In the genomic region with DNA sequence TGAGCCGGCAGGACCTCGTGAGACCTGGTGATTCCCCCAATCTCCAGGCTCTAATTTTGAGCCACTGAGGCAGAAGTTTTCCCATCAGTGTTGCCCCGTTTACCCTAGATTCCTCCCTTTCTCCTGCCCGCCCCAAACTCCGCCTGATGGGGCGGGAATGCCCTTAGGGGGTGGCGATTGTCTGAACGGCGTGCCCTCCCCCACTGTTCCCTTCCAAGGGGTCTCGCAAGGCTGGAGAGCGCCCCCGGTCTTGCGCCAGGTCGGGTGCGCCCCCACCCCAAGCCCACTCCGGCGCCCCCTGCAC, we compare ENCODE assay signal across 1 cellular context.
A peak's percentile ranks its signal among the peaks of the same experiment; 100 is the strongest.
TF ChIP-seq lines count a peak whose summit lies in the region.

No MANE protein-coding gene starts in this region.

TF ChIP-seq in HepG2, 621 proteins besides CTCF, POLR2A, EP300 and RAD21 (continued from another document):
- TF ChIP-seq, protein P1, sequence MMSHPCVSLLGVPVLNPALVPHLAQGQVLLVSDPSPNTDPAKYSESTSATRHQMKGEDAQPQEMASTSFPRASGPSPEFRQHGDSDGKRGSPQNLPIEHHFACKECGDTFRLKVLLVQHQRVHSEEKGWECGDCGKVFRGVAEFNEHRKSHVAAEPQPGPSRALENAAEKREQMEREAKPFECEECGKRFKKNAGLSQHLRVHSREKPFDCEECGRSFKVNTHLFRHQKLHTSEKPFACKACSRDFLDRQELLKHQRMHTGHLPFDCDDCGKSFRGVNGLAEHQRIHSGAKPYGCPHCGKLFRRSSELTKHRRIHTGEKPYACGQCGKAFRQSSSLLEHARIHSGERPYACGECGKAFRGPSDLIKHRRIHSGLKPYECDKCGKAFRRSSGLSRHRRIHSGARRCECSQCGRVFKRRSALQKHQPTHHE (CRISPR knock-in tag; IDR thresholded peaks at IDR 0.05; ENCODE audit: borderline replicate concordance): 0 out of 2 replicates have a peak, but pooled peaks have one; percentile 28
- TF ChIP-seq ARID2 (CRISPR knock-in tag; IDR thresholded peaks at IDR 0.05; ENCODE audit: borderline replicate concordance): 0 out of 2 replicates have a peak, but pooled peaks have one; percentile 17
- TF ChIP-seq ZNF629 (CRISPR knock-in tag; conservative IDR thresholded peaks at IDR 0.05): no peak; the same call in 1 of the 2 replicates
- no peak for TF ChIP-seq HDAC1 (CRISPR knock-in tag; IDR thresholded peaks at IDR 0.05)
- TF ChIP-seq, protein P2, sequence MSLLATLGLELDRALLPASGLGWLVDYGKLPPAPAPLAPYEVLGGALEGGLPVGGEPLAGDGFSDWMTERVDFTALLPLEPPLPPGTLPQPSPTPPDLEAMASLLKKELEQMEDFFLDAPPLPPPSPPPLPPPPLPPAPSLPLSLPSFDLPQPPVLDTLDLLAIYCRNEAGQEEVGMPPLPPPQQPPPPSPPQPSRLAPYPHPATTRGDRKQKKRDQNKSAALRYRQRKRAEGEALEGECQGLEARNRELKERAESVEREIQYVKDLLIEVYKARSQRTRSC (CRISPR knock-in tag; IDR thresholded peaks at IDR 0.05; ENCODE audit: low read depth): no peak
- TF ChIP-seq, protein P3, sequence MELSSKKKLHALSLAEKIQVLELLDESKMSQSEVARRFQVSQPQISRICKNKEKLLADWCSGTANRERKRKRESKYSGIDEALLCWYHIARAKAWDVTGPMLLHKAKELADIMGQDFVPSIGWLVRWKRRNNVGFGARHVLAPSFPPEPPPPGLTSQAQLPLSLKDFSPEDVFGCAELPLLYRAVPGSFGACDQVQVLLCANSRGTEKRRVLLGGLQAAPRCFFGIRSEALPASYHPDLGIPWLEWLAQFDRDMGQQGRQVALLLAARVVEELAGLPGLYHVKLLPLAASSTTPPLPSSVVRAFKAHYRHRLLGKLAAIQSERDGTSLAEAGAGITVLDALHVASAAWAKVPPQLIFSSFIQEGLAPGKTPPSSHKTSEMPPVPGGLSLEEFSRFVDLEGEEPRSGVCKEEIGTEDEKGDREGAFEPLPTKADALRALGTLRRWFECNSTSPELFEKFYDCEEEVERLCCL (CRISPR knock-in tag; IDR thresholded peaks at IDR 0.05; ENCODE audit: borderline replicate concordance): peak; percentile 63; the same call in 1 of the 2 replicates
- no peak for TF ChIP-seq CEBPB (IDR thresholded peaks at IDR 0.05; ENCODE audit: borderline replicate concordance, low read depth, low read length)
- TF ChIP-seq ZNF644 (CRISPR knock-in tag; IDR thresholded peaks at IDR 0.05; ENCODE audit: low read depth): no peak
- peak; percentile 79; the same call in 1 of the 2 replicates for TF ChIP-seq ZNF432 (CRISPR knock-in tag; IDR thresholded peaks at IDR 0.05; ENCODE audit: borderline replicate concordance)
- no peak for TF ChIP-seq ZNF615 (CRISPR knock-in tag; IDR thresholded peaks at IDR 0.05; ENCODE audit: borderline replicate concordance)
- TF ChIP-seq, protein P4, sequence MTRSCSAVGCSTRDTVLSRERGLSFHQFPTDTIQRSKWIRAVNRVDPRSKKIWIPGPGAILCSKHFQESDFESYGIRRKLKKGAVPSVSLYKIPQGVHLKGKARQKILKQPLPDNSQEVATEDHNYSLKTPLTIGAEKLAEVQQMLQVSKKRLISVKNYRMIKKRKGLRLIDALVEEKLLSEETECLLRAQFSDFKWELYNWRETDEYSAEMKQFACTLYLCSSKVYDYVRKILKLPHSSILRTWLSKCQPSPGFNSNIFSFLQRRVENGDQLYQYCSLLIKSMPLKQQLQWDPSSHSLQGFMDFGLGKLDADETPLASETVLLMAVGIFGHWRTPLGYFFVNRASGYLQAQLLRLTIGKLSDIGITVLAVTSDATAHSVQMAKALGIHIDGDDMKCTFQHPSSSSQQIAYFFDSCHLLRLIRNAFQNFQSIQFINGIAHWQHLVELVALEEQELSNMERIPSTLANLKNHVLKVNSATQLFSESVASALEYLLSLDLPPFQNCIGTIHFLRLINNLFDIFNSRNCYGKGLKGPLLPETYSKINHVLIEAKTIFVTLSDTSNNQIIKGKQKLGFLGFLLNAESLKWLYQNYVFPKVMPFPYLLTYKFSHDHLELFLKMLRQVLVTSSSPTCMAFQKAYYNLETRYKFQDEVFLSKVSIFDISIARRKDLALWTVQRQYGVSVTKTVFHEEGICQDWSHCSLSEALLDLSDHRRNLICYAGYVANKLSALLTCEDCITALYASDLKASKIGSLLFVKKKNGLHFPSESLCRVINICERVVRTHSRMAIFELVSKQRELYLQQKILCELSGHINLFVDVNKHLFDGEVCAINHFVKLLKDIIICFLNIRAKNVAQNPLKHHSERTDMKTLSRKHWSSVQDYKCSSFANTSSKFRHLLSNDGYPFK (CRISPR knock-in tag; IDR thresholded peaks at IDR 0.05; ENCODE audit: borderline replicate concordance): no peak
- TF ChIP-seq ZNF256 (CRISPR knock-in tag; conservative IDR thresholded peaks at IDR 0.05): 0 out of 2 replicates have a peak, but pooled peaks have one; percentile 31
- TF ChIP-seq, protein P5, sequence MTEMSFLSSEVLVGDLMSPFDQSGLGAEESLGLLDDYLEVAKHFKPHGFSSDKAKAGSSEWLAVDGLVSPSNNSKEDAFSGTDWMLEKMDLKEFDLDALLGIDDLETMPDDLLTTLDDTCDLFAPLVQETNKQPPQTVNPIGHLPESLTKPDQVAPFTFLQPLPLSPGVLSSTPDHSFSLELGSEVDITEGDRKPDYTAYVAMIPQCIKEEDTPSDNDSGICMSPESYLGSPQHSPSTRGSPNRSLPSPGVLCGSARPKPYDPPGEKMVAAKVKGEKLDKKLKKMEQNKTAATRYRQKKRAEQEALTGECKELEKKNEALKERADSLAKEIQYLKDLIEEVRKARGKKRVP (CRISPR knock-in tag; IDR thresholded peaks at IDR 0.05): no peak
- no peak for TF ChIP-seq CREM (IDR thresholded peaks at IDR 0.05)
- TF ChIP-seq CREM (CRISPR knock-in tag; IDR thresholded peaks at IDR 0.05): 0 out of 2 replicates have a peak, but pooled peaks have one; percentile 4
- 0 out of 2 replicates have a peak, but pooled peaks have one; percentile 0 for TF ChIP-seq SOX5 (CRISPR knock-in tag; IDR thresholded peaks at IDR 0.05; ENCODE audit: borderline replicate concordance)
- 0 out of 2 replicates have a peak, but pooled peaks have one; percentile 26 for TF ChIP-seq ZNF468 (CRISPR knock-in tag; IDR thresholded peaks at IDR 0.05)
- TF ChIP-seq, protein P6, sequence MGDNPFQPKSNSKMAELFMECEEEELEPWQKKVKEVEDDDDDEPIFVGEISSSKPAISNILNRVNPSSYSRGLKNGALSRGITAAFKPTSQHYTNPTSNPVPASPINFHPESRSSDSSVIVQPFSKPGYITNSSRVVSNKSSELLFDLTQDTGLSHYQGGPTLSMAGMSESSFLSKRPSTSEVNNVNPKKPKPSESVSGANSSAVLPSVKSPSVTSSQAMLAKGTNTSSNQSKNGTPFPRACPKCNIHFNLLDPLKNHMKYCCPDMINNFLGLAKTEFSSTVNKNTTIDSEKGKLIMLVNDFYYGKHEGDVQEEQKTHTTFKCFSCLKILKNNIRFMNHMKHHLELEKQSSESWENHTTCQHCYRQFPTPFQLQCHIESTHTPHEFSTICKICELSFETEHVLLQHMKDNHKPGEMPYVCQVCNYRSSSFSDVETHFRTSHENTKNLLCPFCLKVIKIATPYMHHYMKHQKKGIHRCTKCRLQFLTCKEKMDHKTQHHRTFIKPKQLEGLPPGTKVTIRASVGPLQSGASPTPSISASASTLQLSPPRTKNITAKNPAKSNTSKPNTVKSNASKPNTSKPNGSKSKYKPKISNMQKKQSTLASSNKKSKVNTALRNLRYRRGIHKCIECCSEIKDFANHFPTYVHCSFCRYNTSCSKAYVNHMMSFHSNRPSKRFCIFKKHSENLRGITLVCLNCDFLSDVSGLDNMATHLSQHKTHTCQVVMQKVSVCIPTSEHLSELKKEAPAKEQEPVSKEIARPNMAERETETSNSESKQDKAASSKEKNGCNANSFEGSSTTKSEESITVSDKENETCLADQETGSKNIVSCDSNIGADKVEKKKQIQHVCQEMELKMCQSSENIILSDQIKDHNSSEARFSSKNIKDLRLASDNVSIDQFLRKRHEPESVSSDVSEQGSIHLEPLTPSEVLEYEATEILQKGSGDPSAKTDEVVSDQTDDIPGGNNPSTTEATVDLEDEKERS (CRISPR knock-in tag; IDR thresholded peaks at IDR 0.05): no peak
- 0 out of 2 replicates have a peak, but pooled peaks have one; percentile 19 for TF ChIP-seq MZF1 (CRISPR knock-in tag; IDR thresholded peaks at IDR 0.05; ENCODE audit: borderline replicate concordance)
- TF ChIP-seq ZNF383 (CRISPR knock-in tag; IDR thresholded peaks at IDR 0.05; ENCODE audit: borderline replicate concordance): no peak
- TF ChIP-seq, protein P7, sequence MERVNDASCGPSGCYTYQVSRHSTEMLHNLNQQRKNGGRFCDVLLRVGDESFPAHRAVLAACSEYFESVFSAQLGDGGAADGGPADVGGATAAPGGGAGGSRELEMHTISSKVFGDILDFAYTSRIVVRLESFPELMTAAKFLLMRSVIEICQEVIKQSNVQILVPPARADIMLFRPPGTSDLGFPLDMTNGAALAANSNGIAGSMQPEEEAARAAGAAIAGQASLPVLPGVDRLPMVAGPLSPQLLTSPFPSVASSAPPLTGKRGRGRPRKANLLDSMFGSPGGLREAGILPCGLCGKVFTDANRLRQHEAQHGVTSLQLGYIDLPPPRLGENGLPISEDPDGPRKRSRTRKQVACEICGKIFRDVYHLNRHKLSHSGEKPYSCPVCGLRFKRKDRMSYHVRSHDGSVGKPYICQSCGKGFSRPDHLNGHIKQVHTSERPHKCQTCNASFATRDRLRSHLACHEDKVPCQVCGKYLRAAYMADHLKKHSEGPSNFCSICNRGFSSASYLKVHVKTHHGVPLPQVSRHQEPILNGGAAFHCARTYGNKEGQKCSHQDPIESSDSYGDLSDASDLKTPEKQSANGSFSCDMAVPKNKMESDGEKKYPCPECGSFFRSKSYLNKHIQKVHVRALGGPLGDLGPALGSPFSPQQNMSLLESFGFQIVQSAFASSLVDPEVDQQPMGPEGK (CRISPR knock-in tag; IDR thresholded peaks at IDR 0.05): no peak
TF ChIP-seq in HepG2: peak in this region for 33.
